Comparison of ENCODE assay signal across 14 cellular contexts in genomic region chr12:93448796-93449195, GRCh38. TPM values are rescaled to one million over a fixed set of nuclear protein-coding genes. Genes with fewer than 3 reads are reported as not detected.
A peak's percentile ranks its signal among the peaks of the same experiment; 100 is the strongest.
DNase-seq lines count a peak whose midpoint lies in the region; ATAC-seq and TF ChIP-seq lines count a peak whose summit lies in the region.
"Had no signal": no experiment of that assay in that cellular context is flagged by ENCODE, and none has a peak within 500 bp of the region (broad histone marks: within the 10 kb centered on the region; RNA-seq: fewer than 3 reads in every experiment).

No MANE protein-coding gene starts in this region.

- no peaks in the 10 kb centered on the region for H3K4me1 ChIP-seq in prostate gland (replicated peaks)

- CTCF ChIA-PET in activated CD4-positive, alpha-beta T cell treated with anti-CD3 and anti-CD28 coated beads, Interleukin-2, amount 10 ng/mL, durations not matched to agents 7 days and 5 days (lab: Charles Lee): no interaction called here
- CTCF ChIA-PET in activated B cell treated with CpG ODN at 0.5 μM for 24 hours (lab: Charles Lee): interaction anchor here (0.7 to 1.0 kb wide), 3 partner anchors 18 to 653 kb away, joined by 3 to 4 read pairs (median 3); no protein-coding TSS in a partner anchor

- peaks cover 1% of the 10 kb centered on the region for H3K9me3 Mint-ChIP-seq in activated CD4-positive, alpha-beta T cell treated with anti-CD3 and anti-CD28 coated beads, Interleukin-2, amount 10 ng/mL, durations not matched to agents 7 days and 5 days
- no peaks in the 10 kb centered on the region for H3K9me3 Mint-ChIP-seq in activated B cell treated with CpG ODN at 0.5 μM for 24 hours

- H3K4me3 Mint-ChIP-seq in activated CD4-positive, alpha-beta T cell treated with anti-CD3 and anti-CD28 coated beads, Interleukin-2, amount 10 ng/mL, durations not matched to agents 7 days and 5 days: no peak overlapping the region
- H3K4me3 Mint-ChIP-seq in activated B cell treated with CpG ODN at 0.5 μM for 24 hours: peak overlapping the region; percentile 13

- no peaks in the 10 kb centered on the region for H3K27me3 ChIP-seq in prostate gland (replicated peaks; ENCODE audit: insufficient read depth)

- POLR2A ChIA-PET in activated CD4-positive, alpha-beta T cell treated with anti-CD3 and anti-CD28 coated beads, Interleukin-2, amount 10 ng/mL, durations not matched to agents 7 days and 5 days (lab: Charles Lee): no interaction called here
- POLR2A ChIA-PET in activated B cell treated with CpG ODN at 0.5 μM for 24 hours (lab: Charles Lee): interaction anchor here (0.7 to 1.3 kb wide), 2 partner anchors 19 to 1115 kb away, joined by 4 to 7 read pairs; partner anchors contain the start of gene MRPL42

- H3K36me3 ChIP-seq in prostate gland: no peaks in the 10 kb centered on the region

- intact Hi-C loops in activated B cell treated with CpG ODN at 0.5 μM for 24 hours (cut with micrococcal nuclease) (loop anchor here (1.0 to 10.0 kb wide), 4 partner anchors 19 to 1556 kb away; partner anchors contain the start of genes BTG1, MRPL42 and NDUFA12), prostate gland (cut with DNase I) (no loop called here)

- no peak for TF ChIP-seq POLR2A in prostate gland (IDR thresholded peaks at IDR 0.05)

- H3K4me1 Mint-ChIP-seq in activated CD4-positive, alpha-beta T cell treated with anti-CD3 and anti-CD28 coated beads, Interleukin-2, amount 10 ng/mL, durations not matched to agents 7 days and 5 days: peaks cover 23% of the 10 kb centered on the region
- H3K4me1 Mint-ChIP-seq in activated B cell treated with CpG ODN at 0.5 μM for 24 hours: peaks cover 19% of the 10 kb centered on the region

- peak; percentile 22 for ATAC-seq in HG02885 (IDR thresholded peaks at IDR 0.05; ENCODE audit: poor library complexity, unreplicated experiment)
- ATAC-seq in activated B cell treated with CpG ODN at 0.5 μM for 24 hours (ENCODE audit: low read depth): peak; percentile 37
- no peak for ATAC-seq in HG02798 (IDR thresholded peaks at IDR 0.05; ENCODE audit: poor library complexity, unreplicated experiment)
- ATAC-seq in GM19452 (IDR thresholded peaks at IDR 0.05; ENCODE audit: unreplicated experiment): no peak
- ATAC-seq: stimulated activated naive CD8-positive, alpha-beta T cell treated with anti-CD3 and anti-CD28 coated beads, Interleukin-15, Interleukin-2, amounts not matched to agents 100 U/mL and 50 U/mL, for 24 hours had no signal

- DNase-seq in activated CD4-positive, alpha-beta T cell treated with anti-CD3 and anti-CD28 coated beads, Interleukin-2, amount 10 ng/mL, durations not matched to agents 7 days and 5 days: no peak
- no peak for DNase-seq in activated CD4-positive, alpha-beta T cell treated with anti-CD3 and anti-CD28 coated beads, Interleukin-2, amount 50 U/mL, for 4 hours
- DNase-seq in activated B cell treated with CpG ODN at 0.5 μM for 24 hours: no peak
- peak; percentile 69 for DNase-seq in prostate gland (ENCODE audit: low spot score)
- DNase-seq in GM20000 (ENCODE audit: low spot score): no peak
- DNase-seq: GF-D8; midbrain; MV-4-11; NCI-H524; small intestine; stimulated activated naive CD8-positive, alpha-beta T cell treated with anti-CD3 and anti-CD28 coated beads, Interleukin-15, Interleukin-2, amounts not matched to agents 100 U/mL and 50 U/mL, for 24 hours had no signal

- H3K27ac Mint-ChIP-seq in activated CD4-positive, alpha-beta T cell treated with anti-CD3 and anti-CD28 coated beads, Interleukin-2, amount 10 ng/mL, durations not matched to agents 7 days and 5 days: peak overlapping the region; percentile 77
- H3K27ac Mint-ChIP-seq in activated B cell treated with CpG ODN at 0.5 μM for 24 hours: peak overlapping the region; percentile 54

- no peaks in the 10 kb centered on the region for H3K36me3 Mint-ChIP-seq in activated CD4-positive, alpha-beta T cell treated with anti-CD3 and anti-CD28 coated beads, Interleukin-2, amount 10 ng/mL, durations not matched to agents 7 days and 5 days (ENCODE audit: low read depth)
- H3K36me3 Mint-ChIP-seq in activated B cell treated with CpG ODN at 0.5 μM for 24 hours (ENCODE audit: low read depth): no peaks in the 10 kb centered on the region

- peak overlapping the region in 1 of 2 donors; percentile 35 for H3K27ac ChIP-seq in prostate gland

- H3K4me3 ChIP-seq in prostate gland: no peak overlapping the region

- H3K27me3 Mint-ChIP-seq in activated CD4-positive, alpha-beta T cell treated with anti-CD3 and anti-CD28 coated beads, Interleukin-2, amount 10 ng/mL, durations not matched to agents 7 days and 5 days: no peaks in the 10 kb centered on the region
- H3K27me3 Mint-ChIP-seq in activated B cell treated with CpG ODN at 0.5 μM for 24 hours: no peaks in the 10 kb centered on the region

- 34% methylated on average over 5 of the region's 5 CpGs for WGBS in prostate gland

- TF ChIP-seq CTCF in activated B cell treated with CpG ODN at 0.5 μM for 24 hours (IDR thresholded peaks at IDR 0.05) (no peak), prostate gland (IDR thresholded peaks at IDR 0.05) (no peak), GM20000 (IDR thresholded peaks at IDR 0.05; ENCODE audit: extremely low read depth, missing control alignments) (no peak)

- no peaks in the 10 kb centered on the region for H3K9me3 ChIP-seq in prostate gland

RNA-seq across cellular contexts. Expression of gene UBE2N, which starts 7.0 kb away (rescaled TPM):
- total RNA-seq in activated CD4-positive, alpha-beta T cell treated with anti-CD3 and anti-CD28 coated beads, Interleukin-2, amount 10 ng/mL, durations not matched to agents 7 days and 5 days: 100 to 1,000 TPM; 157 to 189 TPM
- total RNA-seq in activated B cell treated with CpG ODN at 0.5 μM for 24 hours (152 and 163 TPM in 2 replicates), prostate gland (10 to 100 TPM; 49.0 to 71.5 TPM)

RNA-seq across cellular contexts. Expression of gene MRPL42, which starts 18.5 kb away (rescaled TPM):
- total RNA-seq in activated CD4-positive, alpha-beta T cell treated with anti-CD3 and anti-CD28 coated beads, Interleukin-2, amount 10 ng/mL, durations not matched to agents 7 days and 5 days: 10 to 100 TPM; 55.6 to 69.0 TPM
- total RNA-seq in activated B cell treated with CpG ODN at 0.5 μM for 24 hours (40.9 and 44.6 TPM in 2 replicates), prostate gland (10 to 100 TPM; 39.8 to 64.9 TPM)

Comparison
In these comparisons a context has a peak if more than half of its experiments do, and no peak if none do; other contexts are left out.
1. ATAC-seq: peak in HG02885 (single experiment) and activated B cell treated with CpG ODN at 0.5 μM for 24 hours (single experiment); none in HG02798 (single experiment) and GM19452 (single experiment).